In the genomic region with DNA sequence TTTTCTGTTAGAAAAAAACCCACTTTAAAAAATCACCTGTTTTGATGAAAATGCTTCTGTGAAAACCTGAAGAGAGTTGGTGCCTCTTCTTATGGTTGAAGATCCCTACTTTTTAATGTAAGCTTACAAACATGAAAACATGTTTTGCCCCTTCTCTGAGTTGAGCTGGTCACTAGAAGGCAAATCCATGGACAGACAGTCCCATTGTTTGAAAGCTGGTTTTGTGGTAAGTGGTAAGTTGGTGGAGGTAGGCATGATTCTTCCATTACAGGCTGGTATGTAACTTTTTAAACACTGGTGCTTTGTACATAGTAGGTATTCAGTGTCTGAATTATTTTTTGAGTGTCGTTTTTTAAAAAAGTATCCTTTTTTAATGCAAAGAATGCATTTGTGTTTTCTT, we compare ENCODE assay signal across 26 cellular contexts.
"Had no signal": no experiment of that assay in that cellular context is flagged by ENCODE, and none has a peak within 500 bp of the region (broad histone marks: within the 10 kb centered on the region; RNA-seq: fewer than 3 reads in every experiment).

No MANE protein-coding gene starts in this region.

- DNase-seq: activated CD4-positive, alpha-beta memory T cell treated with anti-CD3 and anti-CD28 coated beads for 36 hours; activated CD4-positive, alpha-beta T cell treated with anti-CD3 and anti-CD28 coated beads, Interleukin-2, amount 10 ng/mL, durations not matched to agents 24 days and 14 days; activated CD4-positive, CD25-positive, alpha-beta regulatory T cell treated with anti-CD3 and anti-CD28 coated beads, Interleukin-2, amount 50 U/mL, for 72 hours; activated CD8-positive, alpha-beta memory T cell treated with anti-CD3 and anti-CD28 coated beads, Interleukin-2, amount 50 U/mL, for 4 hours; activated effector memory CD4-positive, alpha-beta T cell treated with anti-CD3 and anti-CD28 coated beads, Interleukin-2, amount 50 U/mL, for 16 hours; activated naive CD4-positive, alpha-beta T cell treated with anti-CD3 and anti-CD28 coated beads, Interleukin-2, amount 10 ng/mL, durations not matched to agents 7 days and 5 days; activated naive CD8-positive, alpha-beta T cell treated with anti-CD3 and anti-CD28 coated beads, Interleukin-2, amount 10 ng/mL, durations not matched to agents 7 days and 5 days; activated T-cell treated with anti-CD3 and anti-CD28 coated beads, Interleukin-2, amount 50 U/mL, for 1 hour; dorsolateral prefrontal cortex; effector memory CD4-positive, alpha-beta T cell; hypothalamus; left lung; mucosa of descending colon; naive B cell; right cardiac atrium; stimulated activated CD4-positive, alpha-beta T cell treated with anti-CD3 and anti-CD28 coated beads, Interleukin-15, amount 100 ng/mL, for 24 hours; stimulated activated CD4-positive, alpha-beta T cell treated with anti-CD3 and anti-CD28 coated beads, Interleukin-2, amount 100 ng/mL, for 24 hours; stimulated activated naive CD4-positive, alpha-beta T cell treated with Interleukin-2 at 50 U/mL for 16 hours; T-helper 9 cell; upper lobe of left lung had no signal

- H3K4me2 ChIP-seq: neural progenitor cell had no signal

- H3K9ac ChIP-seq: neural progenitor cell had no signal

- H3K27me3 ChIP-seq: ascending aorta, dorsolateral prefrontal cortex, gastroesophageal sphincter, left lung, neural progenitor cell, upper lobe of left lung, vagina had no signal

- H3K36me3 ChIP-seq: neural progenitor cell, vagina had no signal

- H3K27ac ChIP-seq: ascending aorta, coronary artery, neural progenitor cell, vagina had no signal

- H2AFZ ChIP-seq: neural progenitor cell had no signal

- H3K9me3 ChIP-seq: ascending aorta, gastroesophageal sphincter, left lung, mucosa of descending colon, upper lobe of left lung, vagina had no signal

- ATAC-seq: gastroesophageal sphincter, left lung, mucosa of descending colon, right cardiac atrium had no signal

- H3K4me3 ChIP-seq: ascending aorta, coronary artery, dorsolateral prefrontal cortex, gastroesophageal sphincter, left lung, lung, mucosa of descending colon, neural progenitor cell, upper lobe of left lung, vagina had no signal
